8 cellular contexts compared by ENCODE assay signal in genomic region chrX:103253608-103254007, GRCh38. TPM values are rescaled to one million over a fixed set of nuclear protein-coding genes. Genes with fewer than 3 reads are reported as not detected.
A peak's percentile ranks its signal among the peaks of the same experiment; 100 is the strongest.
DNase-seq lines count a peak whose midpoint lies in the region; ATAC-seq and TF ChIP-seq lines count a peak whose summit lies in the region.

No MANE protein-coding gene starts in this region.

- ATAC-seq in stimulated activated naive CD8-positive, alpha-beta T cell treated with anti-CD3 and anti-CD28 coated beads, Interleukin-15, Interleukin-2, amounts not matched to agents 100 U/mL and 50 U/mL, for 24 hours: no peak
- no peak for ATAC-seq in GM19328 (IDR thresholded peaks at IDR 0.05; ENCODE audit: unreplicated experiment)

- peaks cover 8% of the 10 kb centered on the region for H3K4me1 ChIP-seq in mononuclear cell (ENCODE audit: insufficient read depth, low read length)

- H3K9me3 Mint-ChIP-seq in stimulated activated naive CD8-positive, alpha-beta T cell treated with anti-CD3 and anti-CD28 coated beads, Interleukin-15, Interleukin-2, amounts not matched to agents 100 ng/mL and 50 ng/mL, for 24 hours: no peaks in the 10 kb centered on the region

- peaks cover 13% of the 10 kb centered on the region for H3K4me1 Mint-ChIP-seq in stimulated activated naive CD8-positive, alpha-beta T cell treated with anti-CD3 and anti-CD28 coated beads, Interleukin-15, Interleukin-2, amounts not matched to agents 100 ng/mL and 50 ng/mL, for 24 hours (ENCODE audit: low read depth)

- no peak for TF ChIP-seq CTCF in choroid plexus epithelial cell (conservative IDR thresholded peaks at IDR 0.05; ENCODE audit: low read depth, low read length)

- H3K4me3 ChIP-seq in choroid plexus epithelial cell (ENCODE audit: low read depth, low read length) (peak overlapping the region; percentile 72), mononuclear cell (ENCODE audit: low read length) (peak overlapping the region; percentile 49)

- DNase-seq in stimulated activated naive CD8-positive, alpha-beta T cell treated with anti-CD3 and anti-CD28 coated beads, Interleukin-15, Interleukin-2, amounts not matched to agents 100 U/mL and 50 U/mL, for 24 hours: no peak
- peak; percentile 22 for DNase-seq in choroid plexus epithelial cell (ENCODE audit: low read depth)
- DNase-seq in ureter (ENCODE audit: low spot score): no peak
- no peak for DNase-seq in middle frontal gyrus (ENCODE audit: extremely low spot score, low spot score)
- DNase-seq in HEK293T (ENCODE audit: extremely low spot score): no peak

- H3K9me3 ChIP-seq in mononuclear cell (ENCODE audit: low read depth, low read length): no peaks in the 10 kb centered on the region

- peaks cover 8% of the 10 kb centered on the region for H3K36me3 Mint-ChIP-seq in stimulated activated naive CD8-positive, alpha-beta T cell treated with anti-CD3 and anti-CD28 coated beads, Interleukin-15, Interleukin-2, amounts not matched to agents 100 ng/mL and 50 ng/mL, for 24 hours (ENCODE audit: low read depth)

- POLR2A ChIA-PET in HEK293T (lab: Yijun Ruan, JAX): interaction anchor here (0.6 to 3.0 kb wide), 7 partner anchors 17 to 211 kb away, joined by 3 to 18 read pairs (median 4); no protein-coding TSS in a partner anchor

- no peaks in the 10 kb centered on the region for H3K27me3 ChIP-seq in mononuclear cell (ENCODE audit: insufficient read depth, low read length)

- peak overlapping the region; percentile 93 for H3K27ac Mint-ChIP-seq in stimulated activated naive CD8-positive, alpha-beta T cell treated with anti-CD3 and anti-CD28 coated beads, Interleukin-15, Interleukin-2, amounts not matched to agents 100 ng/mL and 50 ng/mL, for 24 hours

- H3K4me3 Mint-ChIP-seq in stimulated activated naive CD8-positive, alpha-beta T cell treated with anti-CD3 and anti-CD28 coated beads, Interleukin-15, Interleukin-2, amounts not matched to agents 100 ng/mL and 50 ng/mL, for 24 hours: peak overlapping the region; percentile 93

- no peaks in the 10 kb centered on the region for H3K27me3 Mint-ChIP-seq in stimulated activated naive CD8-positive, alpha-beta T cell treated with anti-CD3 and anti-CD28 coated beads, Interleukin-15, Interleukin-2, amounts not matched to agents 100 ng/mL and 50 ng/mL, for 24 hours

- CTCF ChIA-PET in HEK293T (lab: Yijun Ruan, JAX): interaction anchor here (0.9 kb wide), 1 partner anchor 210 kb away, joined by 6 read pairs; no protein-coding TSS in a partner anchor

TF ChIP-seq in HEK293T, 16 proteins besides CTCF, POLR2A, EP300 and RAD21:
- TF ChIP-seq L3MBTL2 (conservative IDR thresholded peaks at IDR 0.05): no peak
- no peak for TF ChIP-seq PKNOX1 (IDR thresholded peaks at IDR 0.05)
- TF ChIP-seq SP1 (IDR thresholded peaks at IDR 0.05): no peak
- TF ChIP-seq SUZ12 (IDR thresholded peaks at IDR 0.05): no peak
- TF ChIP-seq ARNT (IDR thresholded peaks at IDR 0.05): no peak
- TF ChIP-seq LEF1 (IDR thresholded peaks at IDR 0.05; ENCODE audit: borderline replicate concordance): no peak
- no peak for TF ChIP-seq TARDBP (IDR thresholded peaks at IDR 0.05)
- no peak for TF ChIP-seq FOXA1 (IDR thresholded peaks at IDR 0.05)
- no peak for TF ChIP-seq BHLHE40 (IDR thresholded peaks at IDR 0.05; ENCODE audit: borderline replicate concordance)
- TF ChIP-seq ZNF384 (IDR thresholded peaks at IDR 0.05): no peak
- TF ChIP-seq ELF4 (IDR thresholded peaks at IDR 0.05): no peak
- no peak for TF ChIP-seq FOXM1 (IDR thresholded peaks at IDR 0.05; ENCODE audit: borderline replicate concordance)
- TF ChIP-seq CTBP1 (IDR thresholded peaks at IDR 0.05; ENCODE audit: borderline replicate concordance): no peak

RNA-seq across cellular contexts. Expression of gene TCEAL8, which starts 1.3 kb away (rescaled TPM):
- total RNA-seq in mononuclear cell (29.5 TPM), ureter (54.7 TPM)

RNA-seq across cellular contexts. Expression of gene TCEAL5, which starts 22.9 kb away (rescaled TPM):
- total RNA-seq in mononuclear cell (0.10 TPM), ureter (1.1 TPM)

RNA-seq across cellular contexts. Expression of gene BEX4, which starts 38.7 kb away (rescaled TPM):
- total RNA-seq in mononuclear cell (38.4 TPM), ureter (51.2 TPM)

RNA-seq across cellular contexts. Expression of gene BEX2, which starts 57.2 kb away (rescaled TPM):
- total RNA-seq in mononuclear cell: 32.5 TPM
- 16.5 TPM for total RNA-seq in ureter
